Comparison of ENCODE assay signal across 9 cellular contexts in genomic region chr1:223123238-223123976, GRCh38. TPM values are rescaled to one million over a fixed set of nuclear protein-coding genes. Genes with fewer than 3 reads are reported as not detected.
A peak's percentile ranks its signal among the peaks of the same experiment; 100 is the strongest.
DNase-seq lines count a peak whose midpoint lies in the region; ATAC-seq and TF ChIP-seq lines count a peak whose summit lies in the region.
"Had no signal": no experiment of that assay in that cellular context is flagged by ENCODE, and none has a peak within 500 bp of the region (broad histone marks: within the 10 kb centered on the region; RNA-seq: fewer than 3 reads in every experiment).

No MANE protein-coding gene starts in this region.

- peaks cover 6% of the 10 kb centered on the region for H3K4me1 Mint-ChIP-seq in activated T-cell treated with anti-CD3 and anti-CD28 coated beads, Interleukin-2, amount 50 U/mL, for 4 hours (ENCODE audit: low read depth)
- peaks cover 14% of the 10 kb centered on the region for H3K4me1 Mint-ChIP-seq in osteocyte (ENCODE audit: unreplicated experiment)

- H3K9me3 ChIP-seq in Peyer's patch (no peaks in the 10 kb centered on the region), transverse colon (no peaks in the 10 kb centered on the region)

- H3K4me3 ChIP-seq in Peyer's patch (peak overlapping the region; percentile 19 to 30 (median 24)), fibroblast of mammary gland (ENCODE audit: control insufficient read depth, low read depth, low read length) (no peak overlapping the region), transverse colon (peak overlapping the region in 3 of 4 donors; percentile 10 to 44 (median 19))

- no peaks in the 10 kb centered on the region for H3K9me3 Mint-ChIP-seq in activated T-cell treated with anti-CD3 and anti-CD28 coated beads, Interleukin-2, amount 50 U/mL, for 4 hours
- H3K9me3 Mint-ChIP-seq in osteocyte (ENCODE audit: unreplicated experiment), result no peaks in the 10 kb centered on the region

- in situ Hi-C loops in transverse colon (cut with MboI; ENCODE audit: low pct_ligation_motif_present in 1 of 4, low pct_unique_long_range_greater_than_20kb in 1 of 4, low sequenced_read_pairs in 3 of 4), result loop anchor here in 1 of 4 donors (25.0 kb wide), 1 partner anchor 661 kb away; no protein-coding TSS in a partner anchor

- H3K27ac Mint-ChIP-seq in osteocyte (ENCODE audit: unreplicated experiment), result peak overlapping the region; percentile 65

- H3K4me1 ChIP-seq in Peyer's patch (no peaks in the 10 kb centered on the region), transverse colon (peaks cover 0 to 7% (median 1%) of the 10 kb centered on the region in 4 donors)

- no peaks in the 10 kb centered on the region for H3K36me3 Mint-ChIP-seq in activated T-cell treated with anti-CD3 and anti-CD28 coated beads, Interleukin-2, amount 50 U/mL, for 4 hours (ENCODE audit: insufficient read depth)
- H3K36me3 Mint-ChIP-seq in osteocyte (ENCODE audit: unreplicated experiment), result no peaks in the 10 kb centered on the region

- TF ChIP-seq EP300 in transverse colon (IDR thresholded peaks at IDR 0.05; ENCODE audit: low read depth), result no peak

- WGBS in transverse colon (ENCODE audit: low coverage in 1 of 2), 2 donors, result 24 to 29% methylated on average over 13 to 16 of the region's 16 CpGs

- TF ChIP-seq POLR2A in Peyer's patch (IDR thresholded peaks at IDR 0.05) (no peak), transverse colon (IDR thresholded peaks at IDR 0.05) (no peak)

- ATAC-seq in GM21515 (IDR thresholded peaks at IDR 0.05; ENCODE audit: unreplicated experiment), result peak; percentile 93
- peak; percentile 90 to 92 for ATAC-seq in activated T-cell treated with anti-CD3 and anti-CD28 coated beads, Interleukin-2, amount 50 U/mL, for 4 hours

- H3K4me3 Mint-ChIP-seq in activated T-cell treated with anti-CD3 and anti-CD28 coated beads, Interleukin-2, amount 50 U/mL, for 4 hours, result peak overlapping the region; percentile 68
- H3K4me3 Mint-ChIP-seq in osteocyte (ENCODE audit: unreplicated experiment), result peak overlapping the region; percentile 74

- DNase-seq in DMS53 (lab: John Stamatoyannopoulos, UW) (peak; percentile 88), HuH-7.5 (ENCODE audit: low spot score) (peak; percentile 76), Peyer's patch (peak; percentile 62 to 85 (median 69)), fibroblast of mammary gland (ENCODE audit: low read depth) (peak; percentile 66), osteocyte (ENCODE audit: extremely low spot score, unreplicated experiment) (peak; percentile 90), transverse colon (peak; percentile 67)
- DNase-seq in activated T-cell treated with anti-CD3 and anti-CD28 coated beads, Interleukin-2, amount 50 U/mL, for 4 hours, result peak; percentile 63

- TF ChIP-seq CTCF in Peyer's patch (IDR thresholded peaks at IDR 0.05) (peak; percentile 37 to 96 (median 84)), fibroblast of mammary gland (conservative IDR thresholded peaks at IDR 0.05; ENCODE audit: control insufficient read depth, insufficient read depth, low read depth, low read length) (peak; percentile 90), osteocyte (IDR thresholded peaks at IDR 0.05) (peak; percentile 93), transverse colon (IDR thresholded peaks at IDR 0.05) (peak; percentile 69 to 95 (median 87))

- no peaks in the 10 kb centered on the region for H3K36me3 ChIP-seq in Peyer's patch
- H3K36me3 ChIP-seq in transverse colon, result no peaks in the 10 kb centered on the region

- intact Hi-C loops in transverse colon (cut with DNase I; ENCODE audit: low total_unique reads), result loop anchor here (5.0 to 10.0 kb wide), 2 partner anchors 36 to 329 kb away; no protein-coding TSS in a partner anchor

- H3K27me3 Mint-ChIP-seq in activated T-cell treated with anti-CD3 and anti-CD28 coated beads, Interleukin-2, amount 50 U/mL, for 4 hours (ENCODE audit: low read depth), result no peaks in the 10 kb centered on the region
- H3K27me3 Mint-ChIP-seq in osteocyte (ENCODE audit: unreplicated experiment), result no peaks in the 10 kb centered on the region

- H3K27ac ChIP-seq in Peyer's patch (no peak overlapping the region), transverse colon (no peak overlapping the region)
- H3K27ac ChIP-seq: epithelial cell of prostate had no signal

- H3K27me3 ChIP-seq in Peyer's patch, result no peaks in the 10 kb centered on the region
- H3K27me3 ChIP-seq in transverse colon, result no peaks in the 10 kb centered on the region

RNA-seq across cellular contexts. Expression of gene TLR5, which starts 19.6 kb away (rescaled TPM):
- total RNA-seq in Peyer's patch, result 1 to 10 TPM in 3 of 4 donors, under 1 TPM in 1; 0.85 to 6.6 (median 2.3) TPM
- under 1 TPM; 0.05 to 0.33 (median 0.05) TPM for total RNA-seq in activated T-cell treated with anti-CD3 and anti-CD28 coated beads, Interleukin-2, amount 50 U/mL, for 4 hours
- not detected in 2 replicates for total RNA-seq in osteocyte
- total RNA-seq in transverse colon, result 1 to 10 TPM in 3 of 4 donors, not detected in 1; 1.9 to 9.4 (median 3.8) TPM
